ENCODE assay signal across 1 cellular context in the genomic region with DNA sequence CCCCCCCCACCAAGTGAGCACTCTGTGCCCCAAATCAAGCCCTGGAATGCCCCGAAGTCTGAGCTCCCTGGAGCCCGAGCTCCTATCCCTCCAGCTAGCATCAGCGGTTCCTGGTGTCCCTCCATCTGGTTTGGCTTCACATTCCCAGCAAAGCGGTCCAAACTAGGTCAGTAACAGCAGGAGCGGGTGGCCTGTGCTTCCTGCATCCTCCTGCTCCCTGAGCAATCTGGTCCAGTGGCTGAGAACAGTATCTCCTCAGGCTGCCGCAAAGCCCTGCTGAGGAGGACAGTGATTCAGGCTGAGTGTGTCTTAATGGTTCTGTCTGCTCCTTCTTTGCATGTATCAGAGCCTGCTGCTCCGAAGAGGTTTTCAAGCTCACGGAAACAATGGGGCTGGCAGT.
TF ChIP-seq lines count a peak whose summit lies in the region.

No MANE protein-coding gene starts in this region.

TF ChIP-seq in WTC11, 78 proteins besides CTCF, POLR2A, EP300 and RAD21 (continued from another document):
- no peak for TF ChIP-seq NFYB (CRISPR knock-in tag; conservative IDR thresholded peaks at IDR 0.05; ENCODE audit: low read depth)
